Comparison of ENCODE assay signal across 22 cellular contexts in genomic region chr20:32577023-32577422, GRCh38. TPM values are rescaled to one million over a fixed set of nuclear protein-coding genes. Genes with fewer than 3 reads are reported as not detected.
A peak's percentile ranks its signal among the peaks of the same experiment; 100 is the strongest.
DNase-seq lines count a peak whose midpoint lies in the region; ATAC-seq and TF ChIP-seq lines count a peak whose summit lies in the region.
"Had no signal": no experiment of that assay in that cellular context is flagged by ENCODE, and none has a peak within 500 bp of the region (broad histone marks: within the 10 kb centered on the region; RNA-seq: fewer than 3 reads in every experiment).

No MANE protein-coding gene starts in this region.

- H3K27me3 ChIP-seq in neural progenitor cell, result no peaks in the 10 kb centered on the region
- H3K27me3 ChIP-seq in left lung, result peaks cover 0 to 29% of the 10 kb centered on the region in 2 donors
- H3K27me3 ChIP-seq in prostate gland (replicated peaks; ENCODE audit: insufficient read depth), result no peaks in the 10 kb centered on the region
- H3K27me3 ChIP-seq: colonic mucosa, MG63 had no signal

- no peaks in the 10 kb centered on the region; the same call in 1 of the 2 replicates for H3K27me3 Mint-ChIP-seq in HFFc6 (ENCODE audit: insufficient read depth)
- H3K27me3 Mint-ChIP-seq in neural progenitor cell (ENCODE audit: insufficient read depth, low read depth), result peaks cover 18% of the 10 kb centered on the region
- H3K27me3 Mint-ChIP-seq: activated CD4-positive, alpha-beta T cell treated with anti-CD3 and anti-CD28 coated beads, Interleukin-2, amount 10 ng/mL, durations not matched to agents 24 days and 14 days; IgD-negative memory B cell had no signal

- no peak for TF ChIP-seq POLR2A in prostate gland (IDR thresholded peaks at IDR 0.05)

- intact Hi-C loops in left lung (cut with DNase I) (no loop called here), prostate gland (cut with DNase I) (no loop called here)

- H3K4me1 Mint-ChIP-seq in HFFc6 (ENCODE audit: low read depth) (peaks cover 4% of the 10 kb centered on the region; the same call in 1 of the 2 replicates), neural progenitor cell (peaks cover 40% of the 10 kb centered on the region)

- no peaks in the 10 kb centered on the region for H4K20me1 ChIP-seq in neural progenitor cell (ENCODE audit: low read depth)

- ATAC-seq in GM18868 (IDR thresholded peaks at IDR 0.05; ENCODE audit: unreplicated experiment), result no peak
- no peak for ATAC-seq in left lung
- ATAC-seq: foreskin keratinocyte had no signal

- H3K4me3 Mint-ChIP-seq in HFFc6, result no peak overlapping the region
- no peak overlapping the region for H3K4me3 Mint-ChIP-seq in neural progenitor cell
- H3K4me3 Mint-ChIP-seq: activated CD4-positive, alpha-beta T cell treated with anti-CD3 and anti-CD28 coated beads, Interleukin-2, amount 10 ng/mL, durations not matched to agents 24 days and 14 days; CD14-positive monocyte had no signal

- no peaks in the 10 kb centered on the region for H3K79me2 ChIP-seq in neural progenitor cell (ENCODE audit: low read depth)

- no peak overlapping the region for H3K27ac Mint-ChIP-seq in HFFc6
- peak overlapping the region; percentile 66 for H3K27ac Mint-ChIP-seq in neural progenitor cell
- H3K27ac Mint-ChIP-seq: activated CD4-positive, alpha-beta T cell treated with anti-CD3 and anti-CD28 coated beads, Interleukin-2, amount 10 ng/mL, durations not matched to agents 24 days and 14 days; CD14-positive monocyte had no signal

- H3K27ac ChIP-seq in neural progenitor cell, result no peak overlapping the region
- no peak overlapping the region for H3K27ac ChIP-seq in left lung
- no peak overlapping the region for H3K27ac ChIP-seq in prostate gland
- H3K27ac ChIP-seq: colonic mucosa, foreskin keratinocyte, HL-60 had no signal

- H3K9ac ChIP-seq in neural progenitor cell, result no peak overlapping the region

- no peak overlapping the region for H3K4me2 ChIP-seq in neural progenitor cell

- H3K4me1 ChIP-seq in neural progenitor cell (peaks cover 15% of the 10 kb centered on the region), left lung (peaks cover 0 to 13% of the 10 kb centered on the region in 2 donors), prostate gland (replicated peaks) (no peaks in the 10 kb centered on the region)
- H3K4me1 ChIP-seq: colonic mucosa, foreskin keratinocyte had no signal

- no peaks in the 10 kb centered on the region for H3K36me3 ChIP-seq in neural progenitor cell
- no peaks in the 10 kb centered on the region for H3K36me3 ChIP-seq in left lung
- H3K36me3 ChIP-seq in prostate gland, result no peaks in the 10 kb centered on the region
- H3K36me3 ChIP-seq: colonic mucosa, MG63, spleen had no signal

- H3K9me3 ChIP-seq in neural progenitor cell (ENCODE audit: low read depth), result no peaks in the 10 kb centered on the region
- no peaks in the 10 kb centered on the region for H3K9me3 ChIP-seq in left lung
- no peaks in the 10 kb centered on the region for H3K9me3 ChIP-seq in prostate gland
- H3K9me3 ChIP-seq: colonic mucosa, MG63, spleen had no signal

- 79% methylated on average over 7 of the region's 7 CpGs for WGBS in prostate gland

- TF ChIP-seq CTCF in HFFc6 (IDR thresholded peaks at IDR 0.05) (peak; percentile 55), choroid plexus epithelial cell (conservative IDR thresholded peaks at IDR 0.05; ENCODE audit: low read depth, low read length) (peak; percentile 42), neural progenitor cell (IDR thresholded peaks at IDR 0.05) (peak; percentile 42), left lung (IDR thresholded peaks at IDR 0.05) (no peak), prostate gland (IDR thresholded peaks at IDR 0.05) (no peak)

- DNase-seq in NCI-H524 (lab: John Stamatoyannopoulos, UW), result peak; percentile 58 to 64
- no peak for DNase-seq in NCI-H524 treated with DMSO at 0.1 percent for 48 hours (lab: John Stamatoyannopoulos, UW)
- no peak for DNase-seq in HFFc6
- no peak for DNase-seq in choroid plexus epithelial cell (ENCODE audit: low read depth)
- DNase-seq in neural progenitor cell (ENCODE audit: low spot score), result no peak
- DNase-seq in left lung, result no peak
- DNase-seq in prostate gland (ENCODE audit: low spot score), result no peak
- DNase-seq: activated CD4-positive, alpha-beta T cell treated with anti-CD3 and anti-CD28 coated beads, Interleukin-2, amount 10 ng/mL, durations not matched to agents 24 days and 14 days; activated CD8-positive, alpha-beta memory T cell treated with anti-CD3 and anti-CD28 coated beads, Interleukin-2, amount 50 U/mL, for 48 hours; aorta; colonic mucosa; foreskin keratinocyte; MG63; midbrain; NCI-H345; RPMI8226; spleen; SW 1271 had no signal

- no peaks in the 10 kb centered on the region for H3K9me3 Mint-ChIP-seq in HFFc6
- H3K9me3 Mint-ChIP-seq in neural progenitor cell, result no peaks in the 10 kb centered on the region
- H3K9me3 Mint-ChIP-seq: activated CD4-positive, alpha-beta T cell treated with anti-CD3 and anti-CD28 coated beads, Interleukin-2, amount 10 ng/mL, durations not matched to agents 24 days and 14 days; CD14-positive monocyte; IgD-negative memory B cell had no signal

- H3K36me3 Mint-ChIP-seq in HFFc6 (ENCODE audit: low read depth) (no peaks in the 10 kb centered on the region), neural progenitor cell (no peaks in the 10 kb centered on the region)
- H3K36me3 Mint-ChIP-seq: IgD-negative memory B cell had no signal

- peaks cover 26% of the 10 kb centered on the region for H3F3A ChIP-seq in neural progenitor cell (ENCODE audit: low read depth)

- no peak overlapping the region for H3K4me3 ChIP-seq in choroid plexus epithelial cell (ENCODE audit: low read depth, low read length)
- H3K4me3 ChIP-seq in neural progenitor cell, result no peak overlapping the region
- no peak overlapping the region for H3K4me3 ChIP-seq in left lung
- H3K4me3 ChIP-seq in prostate gland, result no peak overlapping the region
- H3K4me3 ChIP-seq: colonic mucosa, MG63, spleen had no signal

- H2AFZ ChIP-seq in neural progenitor cell (replicated peaks), result no peak overlapping the region

RNA-seq across cellular contexts. Expression of gene NOL4L, which starts 8.1 kb away (rescaled TPM):
- total RNA-seq in HFFc6 (2021; fragmentation: NEBNext Ultra II Directional; extraction: Animal tissue kit (Norgen Biotek cat#: 25700)), result 10 to 100 TPM; 12.0 to 16.3 (median 13.2) TPM
- 11.9 and 25.6 TPM in 2 replicates for total RNA-seq in neural progenitor cell (ENCODE audit: low replicate concordance)
- total RNA-seq in left lung, result 10 to 100 TPM; 16.7 to 19.2 TPM
- total RNA-seq in prostate gland, result 10 to 100 TPM; 18.0 to 59.7 TPM

Comparison
In these comparisons a context has a peak if more than half of its experiments do, and no peak if none do; other contexts are left out.
1. DNase-seq: peak in NCI-H524 (2 of 2); none in NCI-H524 treated with DMSO at 0.1 percent for 48 hours (single experiment), HFFc6 (single experiment), choroid plexus epithelial cell (single experiment), neural progenitor cell (single experiment), left lung (0 of 2) and prostate gland (single experiment).
2. CTCF ChIP-seq: peak in HFFc6 (single experiment), choroid plexus epithelial cell (single experiment) and neural progenitor cell (single experiment); none in left lung (0 of 2) and prostate gland (0 of 4).